ENCODE assay signal across 14 cellular contexts in genomic region chr10:122688293-122688989, GRCh38. TPM values are rescaled to one million over a fixed set of nuclear protein-coding genes. Genes with fewer than 3 reads are reported as not detected.
DNase-seq lines count a peak whose midpoint lies in the region; ATAC-seq and TF ChIP-seq lines count a peak whose summit lies in the region.
"Had no signal": no experiment of that assay in that cellular context is flagged by ENCODE, and none has a peak within 500 bp of the region (broad histone marks: within the 10 kb centered on the region; RNA-seq: fewer than 3 reads in every experiment).

No MANE protein-coding gene starts in this region.

- DNase-seq in AG10803 (ENCODE audit: low read depth): peak; percentile 18
- peak; percentile 40 for DNase-seq in MV-4-11 (lab: John Stamatoyannopoulos, UW)
- peak; percentile 37 for DNase-seq in fibroblast of pulmonary artery (ENCODE audit: low read depth)
- peak; percentile 71 for DNase-seq in myocyte (ENCODE audit: low read depth)
- DNase-seq in HUDEP-2 (lab: John Stamatoyannopoulos, UW; ENCODE audit: unreplicated experiment in 76 of 76): no peak
- DNase-seq in T-helper 9 cell: no peak
- DNase-seq: activated CD4-positive, alpha-beta T cell treated with anti-CD3 and anti-CD28 coated beads, Interleukin-2, amount 50 U/mL, for 1 hour; activated gamma-delta T cell; Kasumi-1; natural killer cell; NCI-H524 treated with DMSO at 0.1 percent for 48 hours had no signal

- no peak overlapping the region for H3K4me3 ChIP-seq in AG10803 (ENCODE audit: low read length)
- no peak overlapping the region for H3K4me3 ChIP-seq in fibroblast of pulmonary artery (replicated peaks; ENCODE audit: low read depth, low read length)

- TF ChIP-seq CTCF in AG10803 (conservative IDR thresholded peaks at IDR 0.05; ENCODE audit: low read length) (no peak), fibroblast of pulmonary artery (IDR thresholded peaks at IDR 0.05; ENCODE audit: low read length, missing control alignments) (no peak)

- no peak for ATAC-seq in HG02852 (IDR thresholded peaks at IDR 0.05; ENCODE audit: unreplicated experiment)
- ATAC-seq in HG03432 (IDR thresholded peaks at IDR 0.05; ENCODE audit: unreplicated experiment): no peak
- ATAC-seq: natural killer cell had no signal

RNA-seq across cellular contexts. Expression of gene C10orf120, which starts 11.2 kb away (rescaled TPM):
- total RNA-seq in myocyte: not detected in 2 replicates
- polyA plus RNA-seq in myocyte (2012): not detected
- total RNA-seq: G401, natural killer cell had no signal

Comparison
In these comparisons a context has a peak if more than half of its experiments do, and no peak if none do; other contexts are left out.
1. DNase-seq: peak in AG10803 (single experiment), MV-4-11 (single experiment), fibroblast of pulmonary artery (single experiment) and myocyte (single experiment); none in HUDEP-2 (0 of 76) and T-helper 9 cell (single experiment).